8 cellular contexts compared by ENCODE assay signal in the genomic region with DNA sequence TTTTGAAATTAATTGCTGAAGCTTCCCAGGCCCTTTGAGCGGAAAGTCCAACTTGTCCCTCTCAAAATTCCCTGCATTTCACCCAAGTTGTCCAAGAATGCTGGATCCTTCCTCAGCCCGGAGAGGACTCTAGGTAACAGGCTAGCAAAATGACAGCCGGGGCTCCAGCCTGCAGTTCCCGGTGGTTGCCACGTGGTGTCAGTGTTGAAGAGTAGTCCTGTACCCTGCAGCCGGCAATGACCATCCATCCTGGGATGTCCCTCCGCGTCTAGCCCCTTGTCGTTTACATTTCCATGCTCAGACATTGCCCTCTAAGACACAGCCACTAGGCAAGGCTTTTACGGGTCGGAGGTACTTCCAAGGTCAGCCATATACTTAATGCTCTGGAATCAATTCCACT. TPM values are rescaled to one million over a fixed set of nuclear protein-coding genes. Genes with fewer than 3 reads are reported as not detected.
DNase-seq lines count a peak whose midpoint lies in the region; ATAC-seq and TF ChIP-seq lines count a peak whose summit lies in the region.

No MANE protein-coding gene starts in this region.

- H3K4me1 ChIP-seq in cardiac muscle cell (ENCODE audit: low read depth) (no peaks in the 10 kb centered on the region), adipocyte (ENCODE audit: control insufficient read depth, insufficient read depth, low read length) (peaks cover 10% of the 10 kb centered on the region), suprapubic skin (peaks cover 12% of the 10 kb centered on the region)

- TF ChIP-seq CTCF in cardiac muscle cell (IDR thresholded peaks at IDR 0.05; ENCODE audit: low read depth, low read length) (peak; percentile 75), kidney epithelial cell (IDR thresholded peaks at IDR 0.05; ENCODE audit: insufficient read depth, low read length, poor library complexity, severe bottlenecking) (peak; percentile 73), suprapubic skin (IDR thresholded peaks at IDR 0.05) (peak; percentile 20 to 45)

- H3K27ac ChIP-seq in cardiac muscle cell: no peak overlapping the region
- no peak overlapping the region for H3K27ac ChIP-seq in suprapubic skin

- ATAC-seq in Right ventricle myocardium inferior (no peak), HG02642 (IDR thresholded peaks at IDR 0.05; ENCODE audit: poor library complexity, unreplicated experiment) (no peak)

- intact Hi-C loops in Right ventricle myocardium inferior (cut with DNase I): no loop called here

- no peak for TF ChIP-seq POLR2A in suprapubic skin (IDR thresholded peaks at IDR 0.05)

- WGBS in suprapubic skin: 25% methylated on average over 11 of the region's 11 CpGs

- DNase-seq in cardiac muscle cell (ENCODE audit: low read depth in 1 of 2, low spot score in 1 of 2): peak; percentile 51 to 68
- DNase-seq in Right ventricle myocardium inferior (ENCODE audit: missing footprints): no peak
- DNase-seq in NCI-H460 (ENCODE audit: extremely low read depth, low read depth): peak; percentile 4
- peak; percentile 42 for DNase-seq in adipocyte (ENCODE audit: low read depth)
- no peak for DNase-seq in kidney epithelial cell (ENCODE audit: low read depth)
- peak in 1 of 2 donors; percentile 79 for DNase-seq in suprapubic skin (ENCODE audit: low spot score in 2 of 2)
- DNase-seq in NCI-H2227 treated with DMSO at 0.1 percent for 48 hours (lab: John Stamatoyannopoulos, UW): no peak

- H3K9ac ChIP-seq in adipocyte (ENCODE audit: low read length): no peak overlapping the region

- H3K36me3 ChIP-seq in cardiac muscle cell: no peaks in the 10 kb centered on the region
- H3K36me3 ChIP-seq in adipocyte (ENCODE audit: control insufficient read depth, insufficient read depth, low read length, severe bottlenecking): no peaks in the 10 kb centered on the region
- no peaks in the 10 kb centered on the region for H3K36me3 ChIP-seq in kidney epithelial cell (ENCODE audit: control insufficient read depth, insufficient read depth, low read length)
- H3K36me3 ChIP-seq in suprapubic skin: no peaks in the 10 kb centered on the region

- no peak for TF ChIP-seq EP300 in suprapubic skin (IDR thresholded peaks at IDR 0.05)

- no peak overlapping the region for H3K4me3 ChIP-seq in cardiac muscle cell
- no peak overlapping the region for H3K4me3 ChIP-seq in adipocyte (ENCODE audit: low read length)
- H3K4me3 ChIP-seq in kidney epithelial cell (ENCODE audit: low read depth, low read length): no peak overlapping the region
- no peak overlapping the region for H3K4me3 ChIP-seq in suprapubic skin

- H3K9me3 ChIP-seq in cardiac muscle cell (ENCODE audit: low read depth): no peaks in the 10 kb centered on the region
- peaks cover 16% of the 10 kb centered on the region for H3K9me3 ChIP-seq in adipocyte (ENCODE audit: control insufficient read depth, low read length)
- no peaks in the 10 kb centered on the region for H3K9me3 ChIP-seq in suprapubic skin

- H3K27me3 ChIP-seq in cardiac muscle cell (peaks cover 23% of the 10 kb centered on the region), adipocyte (replicated peaks; ENCODE audit: control insufficient read depth, insufficient read depth, low read length) (peaks cover 24% of the 10 kb centered on the region), kidney epithelial cell (ENCODE audit: control insufficient read depth, insufficient read depth, low read length) (no peaks in the 10 kb centered on the region), suprapubic skin (peaks cover 5% of the 10 kb centered on the region)

RNA-seq across cellular contexts. Expression of a gene that starts 31.4 kb away (rescaled TPM):
- total RNA-seq in cardiac muscle cell (49.4 and 55.5 TPM in 2 replicates), Right ventricle myocardium inferior (185 TPM), kidney epithelial cell (44.8 and 105 TPM in 2 replicates), suprapubic skin (10 to 100 TPM; 42.1 to 66.9 (median 48.0) TPM)
- polyA plus RNA-seq in cardiac muscle cell: 66.2 and 72.8 TPM in 2 replicates
- 67.2 and 87.9 TPM in 2 replicates for total RNA-seq in NCI-H460 (2014; rRNA removed; shearing (Covaris generic))
- 14.6 and 21.4 TPM in 2 replicates for polyA plus RNA-seq in NCI-H460 (2014; cell fraction: nucleus; rRNA removed)

RNA-seq across cellular contexts. Expression of a gene that starts 57.3 kb away (rescaled TPM):
- total RNA-seq in cardiac muscle cell (56.9 and 101 TPM in 2 replicates), Right ventricle myocardium inferior (235 TPM), kidney epithelial cell (177 and 206 TPM in 2 replicates), suprapubic skin (10 to 100 TPM; 82.5 to 93.1 (median 89.2) TPM)
- polyA plus RNA-seq in cardiac muscle cell: 108 and 140 TPM in 2 replicates
- 189 and 193 TPM in 2 replicates for total RNA-seq in NCI-H460 (2014; rRNA removed; shearing (Covaris generic))
- polyA plus RNA-seq in NCI-H460 (2014; cell fraction: nucleus; rRNA removed): 113 and 136 TPM in 2 replicates

Comparison
In these comparisons a context has a peak if more than half of its experiments do, and no peak if none do; other contexts are left out.
1. DNase-seq: peak in cardiac muscle cell (2 of 2), NCI-H460 (single experiment) and adipocyte (single experiment); none in Right ventricle myocardium inferior (single experiment), kidney epithelial cell (single experiment) and NCI-H2227 treated with DMSO at 0.1 percent for 48 hours (single experiment).
2. Peak in every context shown above with its lines, with median percentiles within 50 percentile points of each other: CTCF ChIP-seq.